In the genomic region with DNA sequence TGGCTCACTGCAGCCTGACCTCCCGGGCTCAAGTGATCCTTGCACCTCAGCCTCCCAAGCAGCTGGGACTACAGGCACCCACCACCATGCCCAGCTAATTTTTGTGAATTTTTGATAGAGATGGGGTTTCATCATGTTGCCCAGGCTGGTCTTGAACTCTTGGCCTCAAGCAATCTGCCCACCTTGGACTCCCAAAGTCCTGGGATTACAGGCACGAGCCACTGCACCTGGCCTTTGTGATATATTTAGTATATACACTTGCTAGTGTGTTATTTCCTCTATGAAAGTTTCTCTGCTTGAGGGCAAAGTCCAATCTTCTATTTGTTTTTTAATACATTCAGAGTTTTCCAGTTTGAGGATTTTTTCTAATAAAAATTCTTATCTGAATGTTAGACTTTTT, we compare ENCODE assay signal across 24 cellular contexts.
"Had no signal": no experiment of that assay in that cellular context is flagged by ENCODE, and none has a peak within 500 bp of the region (broad histone marks: within the 10 kb centered on the region; RNA-seq: fewer than 3 reads in every experiment).

No MANE protein-coding gene starts in this region.

- H3K4me3 ChIP-seq: breast epithelium, esophagus squamous epithelium, gastrocnemius medialis, smooth muscle cell, transverse colon, uterus had no signal

- FAIRE-seq: astrocyte, colon had no signal

- H3K4me2 ChIP-seq: smooth muscle cell had no signal

- DNase-seq: activated CD4-positive, alpha-beta T cell treated with anti-CD3 and anti-CD28 coated beads for 36 hours; activated CD4-positive, alpha-beta T cell treated with anti-CD3 and anti-CD28 coated beads, Interleukin-2, amount 50 U/mL, for 48 hours; activated CD8-positive, alpha-beta memory T cell treated with anti-CD3 and anti-CD28 coated beads, Interleukin-2, amount 50 U/mL, for 48 hours; activated naive CD4-positive, alpha-beta T cell; activated naive CD8-positive, alpha-beta T cell treated with anti-CD3 and anti-CD28 coated beads for 36 hours; activated T-cell treated with anti-CD3 and anti-CD28 coated beads, Interleukin-2, amount 50 U/mL, for 4 hours; esophagus squamous epithelium; gastrocnemius medialis; hippocampal formation; left ventricle myocardium superior; midbrain; naive B cell; occipital lobe; posterior cingulate gyrus; stimulated activated CD4-positive, alpha-beta T cell treated with anti-CD3 and anti-CD28 coated beads, Interleukin-15, amount 100 ng/mL, for 24 hours; T-helper 9 cell; transverse colon; uterus had no signal

- H3K27ac ChIP-seq: breast epithelium, esophagus squamous epithelium, gastrocnemius medialis, transverse colon, uterus had no signal

- ATAC-seq: activated CD4-positive, alpha-beta T cell treated with anti-CD3 and anti-CD28 coated beads for 36 hours; activated T-cell treated with anti-CD3 and anti-CD28 coated beads, Interleukin-2, amount 50 U/mL, for 4 hours; gastrocnemius medialis; left ventricle myocardium superior; stimulated activated memory B cell treated with anti-CD40 and anti-IgM and Interleukin-4, amounts not matched to agents 10 μg/mL and 1 μg/mL and 100 μg/mL, for 72 hours; WTC11 had no signal

- H3K4me1 ChIP-seq: breast epithelium, gastrocnemius medialis, transverse colon, uterus had no signal

- H3K27me3 ChIP-seq: breast epithelium, esophagus squamous epithelium, gastrocnemius medialis, transverse colon, uterus had no signal

- H3K36me3 ChIP-seq: breast epithelium, gastrocnemius medialis, transverse colon, uterus had no signal

- H3K9me3 ChIP-seq: breast epithelium, esophagus squamous epithelium, gastrocnemius medialis, transverse colon, uterus had no signal
